In the genomic region with DNA sequence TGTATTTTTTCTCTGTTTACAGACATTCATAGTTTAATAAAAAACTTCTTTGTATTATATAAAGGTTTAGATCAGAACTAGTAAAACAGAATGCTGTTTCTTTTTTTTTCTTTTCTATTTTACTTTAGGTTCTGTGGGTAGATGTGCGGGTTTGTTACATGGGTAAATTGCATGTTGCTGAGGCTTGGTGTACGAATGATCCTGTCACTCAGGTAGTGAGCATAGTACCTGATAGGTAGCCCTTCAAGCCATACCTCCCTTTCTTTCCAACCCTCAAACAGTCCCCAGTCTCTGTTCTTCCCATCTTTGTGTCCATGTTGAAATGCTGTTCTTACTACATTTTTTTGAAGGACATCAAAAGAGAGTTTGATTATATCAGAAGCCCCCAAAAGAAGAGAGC, we compare ENCODE assay signal across 14 cellular contexts. TPM values are rescaled to one million over a fixed set of nuclear protein-coding genes. Genes with fewer than 3 reads are reported as not detected.
DNase-seq lines count a peak whose midpoint lies in the region; ATAC-seq and TF ChIP-seq lines count a peak whose summit lies in the region.
"Had no signal": no experiment of that assay in that cellular context is flagged by ENCODE, and none has a peak within 500 bp of the region (broad histone marks: within the 10 kb centered on the region; RNA-seq: fewer than 3 reads in every experiment).

No MANE protein-coding gene starts in this region.

- H3K36me3 ChIP-seq in osteoblast (ENCODE audit: insufficient read depth, low read length) = peaks cover 31% of the 10 kb centered on the region
- peaks cover 0 to 34% of the 10 kb centered on the region in 2 donors for H3K36me3 ChIP-seq in adrenal gland (replicated peaks in 1 of 2)
- peaks cover 0 to 28% of the 10 kb centered on the region in 2 donors for H3K36me3 ChIP-seq in gastrocnemius medialis

- no peak overlapping the region for H3K27ac Mint-ChIP-seq in activated CD4-positive, alpha-beta T cell treated with anti-CD3 and anti-CD28 coated beads, Interleukin-2, amount 10 ng/mL, durations not matched to agents 7 days and 5 days
- H3K27ac Mint-ChIP-seq in brain = peak overlapping the region in 2 of 5 experiments; percentile 22 to 40

- H3K36me3 Mint-ChIP-seq in activated CD4-positive, alpha-beta T cell treated with anti-CD3 and anti-CD28 coated beads, Interleukin-2, amount 10 ng/mL, durations not matched to agents 7 days and 5 days (ENCODE audit: low read depth) = peaks cover 51% of the 10 kb centered on the region
- H3K36me3 Mint-ChIP-seq in brain = peaks cover 37% of the 10 kb centered on the region

- CTCF ChIA-PET in activated CD4-positive, alpha-beta T cell treated with anti-CD3 and anti-CD28 coated beads, Interleukin-2, amount 10 ng/mL, durations not matched to agents 7 days and 5 days (lab: Charles Lee) = interaction anchor here (1.0 to 1.2 kb wide), 2 partner anchors 11 to 15 kb away, joined by 5 to 8 read pairs; no protein-coding TSS in a partner anchor

- H3K27me3 ChIP-seq in osteoblast (ENCODE audit: insufficient read depth, low read length) = no peaks in the 10 kb centered on the region
- no peaks in the 10 kb centered on the region for H3K27me3 ChIP-seq in adrenal gland
- H3K27me3 ChIP-seq in gastrocnemius medialis = no peaks in the 10 kb centered on the region

- H3K27me3 Mint-ChIP-seq in activated CD4-positive, alpha-beta T cell treated with anti-CD3 and anti-CD28 coated beads, Interleukin-2, amount 10 ng/mL, durations not matched to agents 7 days and 5 days = no peaks in the 10 kb centered on the region
- no peaks in the 10 kb centered on the region for H3K27me3 Mint-ChIP-seq in brain

- peak; percentile 33 for DNase-seq in activated CD4-positive, alpha-beta T cell treated with anti-CD3 and anti-CD28 coated beads, Interleukin-2, amount 10 ng/mL, durations not matched to agents 7 days and 5 days
- DNase-seq in activated CD4-positive, alpha-beta T cell treated with anti-CD3 and anti-CD28 coated beads for 48 hours = no peak
- no peak for DNase-seq in GM12865 (ENCODE audit: low read depth)
- peak; percentile 3 for DNase-seq in osteoblast (ENCODE audit: insufficient read length, low spot score, missing footprints)
- no peak for DNase-seq in adrenal gland
- no peak for DNase-seq in gastrocnemius medialis
- DNase-seq: NCI-H1105 treated with DMSO at 0.1 percent for 48 hours, NCI-H2171, NCI-H774, small intestine had no signal

- POLR2A ChIA-PET in activated CD4-positive, alpha-beta T cell treated with anti-CD3 and anti-CD28 coated beads, Interleukin-2, amount 10 ng/mL, durations not matched to agents 7 days and 5 days (lab: Charles Lee) = no interaction called here

- ATAC-seq in gastrocnemius medialis (no peak), HG03135 (IDR thresholded peaks at IDR 0.05; ENCODE audit: unreplicated experiment) (no peak)
- ATAC-seq: A549 had no signal

- H3K4me3 Mint-ChIP-seq in activated CD4-positive, alpha-beta T cell treated with anti-CD3 and anti-CD28 coated beads, Interleukin-2, amount 10 ng/mL, durations not matched to agents 7 days and 5 days = no peak overlapping the region
- peak overlapping the region in 4 of 5 experiments; percentile 29 to 73 (median 66) for H3K4me3 Mint-ChIP-seq in brain

- H3K27ac ChIP-seq in osteoblast (ENCODE audit: low read depth, low read length) (no peak overlapping the region), adrenal gland (no peak overlapping the region), gastrocnemius medialis (no peak overlapping the region)
- H3K27ac ChIP-seq: A549, RWPE1 had no signal

- H3K4me3 ChIP-seq in GM12865 (ENCODE audit: low read depth, low read length) (peak overlapping the region; percentile 90), osteoblast (ENCODE audit: insufficient read depth, low read length) (no peak overlapping the region), adrenal gland (no peak overlapping the region), gastrocnemius medialis (no peak overlapping the region)
- H3K4me3 ChIP-seq: A549 had no signal

- intact Hi-C loops in adrenal gland (cut with DNase I) (no loop called here), gastrocnemius medialis (cut with DNase I; ENCODE audit: low total_unique reads) (loop anchor here (10.0 kb wide), 2 partner anchors 661 to 771 kb away; a partner anchor contains a TSS)

- H3K4me1 ChIP-seq in osteoblast (ENCODE audit: insufficient read depth, low read length) (peaks cover 17% of the 10 kb centered on the region), adrenal gland (replicated peaks in 1 of 2) (peaks cover 13 to 36% of the 10 kb centered on the region in 2 donors), gastrocnemius medialis (peaks cover 22% of the 10 kb centered on the region in 2 donors)

- TF ChIP-seq POLR2A in adrenal gland (IDR thresholded peaks at IDR 0.05) (no peak), gastrocnemius medialis (IDR thresholded peaks at IDR 0.05) (no peak)

- no peaks in the 10 kb centered on the region for H4K20me1 ChIP-seq in osteoblast (ENCODE audit: insufficient read depth, low read length)

- H3K79me2 ChIP-seq in osteoblast (ENCODE audit: insufficient read depth, low read length) = peaks cover 47% of the 10 kb centered on the region

- peaks cover 40% of the 10 kb centered on the region for H3K4me1 Mint-ChIP-seq in activated CD4-positive, alpha-beta T cell treated with anti-CD3 and anti-CD28 coated beads, Interleukin-2, amount 10 ng/mL, durations not matched to agents 7 days and 5 days
- H3K4me1 Mint-ChIP-seq in brain = peaks cover 7% of the 10 kb centered on the region

- H3K4me2 ChIP-seq in osteoblast (ENCODE audit: insufficient read depth, low read length) = no peak overlapping the region

- no peak overlapping the region for H2AFZ ChIP-seq in osteoblast (ENCODE audit: low read length)

- in situ Hi-C loops in gastrocnemius medialis (cut with MboI; ENCODE audit: low sequenced_read_pairs in 4 of 4) = loop anchor here in 2 of 4 donors (10.0 kb wide), 2 partner anchors 101 to 221 kb away; a partner anchor contains a TSS

- H3K9me3 Mint-ChIP-seq in activated CD4-positive, alpha-beta T cell treated with anti-CD3 and anti-CD28 coated beads, Interleukin-2, amount 10 ng/mL, durations not matched to agents 7 days and 5 days = no peaks in the 10 kb centered on the region
- H3K9me3 Mint-ChIP-seq in brain = no peaks in the 10 kb centered on the region

- 90 to 98% (median 94%) methylated on average over 2 of the region's 2 CpGs for WGBS in adrenal gland, 4 donors

- H3K9me3 ChIP-seq in osteoblast (ENCODE audit: low read depth, low read length) (no peaks in the 10 kb centered on the region), adrenal gland (replicated peaks in 1 of 3) (no peaks in the 10 kb centered on the region), gastrocnemius medialis (no peaks in the 10 kb centered on the region)
- H3K9me3 ChIP-seq: A549 had no signal

- no peak for TF ChIP-seq CTCF in GM12865 (IDR thresholded peaks at IDR 0.05; ENCODE audit: insufficient read depth, low read depth, low read length, missing control alignments)
- TF ChIP-seq CTCF in brain (conservative IDR thresholded peaks at IDR 0.05) = no peak
- TF ChIP-seq CTCF in osteoblast (IDR thresholded peaks at IDR 0.05; ENCODE audit: extremely low read depth, low read depth, low read length) = no peak
- no peak for TF ChIP-seq CTCF in adrenal gland (IDR thresholded peaks at IDR 0.05)
- TF ChIP-seq CTCF in gastrocnemius medialis (IDR thresholded peaks at IDR 0.05 in 4 of 5, conservative IDR thresholded peaks at IDR 0.05 in 1 of 5) = no peak

RNA-seq across cellular contexts. Expression of a gene that starts 3.2 kb away (rescaled TPM):
- total RNA-seq in activated CD4-positive, alpha-beta T cell treated with anti-CD3 and anti-CD28 coated beads, Interleukin-2, amount 10 ng/mL, durations not matched to agents 7 days and 5 days = 100 to 1,000 TPM; 227 to 242 TPM
- polyA plus RNA-seq in brain (ENCODE audit: insufficient read depth, low read depth, low replicate concordance) = 6.2 TPM
- total RNA-seq in osteoblast = 120 and 172 TPM in 2 replicates
- total RNA-seq in adrenal gland = 100 to 1,000 TPM in 2 of 8 donors, 10 to 100 TPM in 6; 25.7 to 127 (median 75.0) TPM
- 10 to 100 TPM; 19.9 to 42.9 (median 29.0) TPM for polyA plus RNA-seq in adrenal gland
- 10 to 100 TPM in 3 of 4 donors, 1 to 10 TPM in 1; 9.3 to 21.6 (median 15.9) TPM for total RNA-seq in gastrocnemius medialis

RNA-seq across cellular contexts. Expression of a gene that starts 3.6 kb away (rescaled TPM):
- total RNA-seq in activated CD4-positive, alpha-beta T cell treated with anti-CD3 and anti-CD28 coated beads, Interleukin-2, amount 10 ng/mL, durations not matched to agents 7 days and 5 days = 10 to 100 TPM; 49.8 to 74.6 TPM
- 5.9 TPM for polyA plus RNA-seq in brain (ENCODE audit: insufficient read depth, low read depth, low replicate concordance)
- total RNA-seq in osteoblast = 16.6 and 20.9 TPM in 2 replicates
- total RNA-seq in adrenal gland = 10 to 100 TPM in 7 of 8 donors, 1 to 10 TPM in 1; 9.2 to 32.7 (median 14.2) TPM
- polyA plus RNA-seq in adrenal gland = 10 to 100 TPM in 1 of 3 donors, 1 to 10 TPM in 2; 2.2 to 14.3 (median 2.7) TPM
- total RNA-seq in gastrocnemius medialis = 10 to 100 TPM in 1 of 4 donors, 1 to 10 TPM in 3; 5.4 to 10.6 (median 7.5) TPM

Comparison
In these comparisons a context has a peak if more than half of its experiments do, and no peak if none do; other contexts are left out.
1. DNase-seq: peak in activated CD4-positive, alpha-beta T cell treated with anti-CD3 and anti-CD28 coated beads, Interleukin-2, amount 10 ng/mL, durations not matched to agents 7 days and 5 days (single experiment) and osteoblast (single experiment); none in activated CD4-positive, alpha-beta T cell treated with anti-CD3 and anti-CD28 coated beads for 48 hours (single experiment), GM12865 (single experiment), adrenal gland (0 of 7) and gastrocnemius medialis (0 of 2).